Comparison of ENCODE assay signal across 1 cellular context in the genomic region with DNA sequence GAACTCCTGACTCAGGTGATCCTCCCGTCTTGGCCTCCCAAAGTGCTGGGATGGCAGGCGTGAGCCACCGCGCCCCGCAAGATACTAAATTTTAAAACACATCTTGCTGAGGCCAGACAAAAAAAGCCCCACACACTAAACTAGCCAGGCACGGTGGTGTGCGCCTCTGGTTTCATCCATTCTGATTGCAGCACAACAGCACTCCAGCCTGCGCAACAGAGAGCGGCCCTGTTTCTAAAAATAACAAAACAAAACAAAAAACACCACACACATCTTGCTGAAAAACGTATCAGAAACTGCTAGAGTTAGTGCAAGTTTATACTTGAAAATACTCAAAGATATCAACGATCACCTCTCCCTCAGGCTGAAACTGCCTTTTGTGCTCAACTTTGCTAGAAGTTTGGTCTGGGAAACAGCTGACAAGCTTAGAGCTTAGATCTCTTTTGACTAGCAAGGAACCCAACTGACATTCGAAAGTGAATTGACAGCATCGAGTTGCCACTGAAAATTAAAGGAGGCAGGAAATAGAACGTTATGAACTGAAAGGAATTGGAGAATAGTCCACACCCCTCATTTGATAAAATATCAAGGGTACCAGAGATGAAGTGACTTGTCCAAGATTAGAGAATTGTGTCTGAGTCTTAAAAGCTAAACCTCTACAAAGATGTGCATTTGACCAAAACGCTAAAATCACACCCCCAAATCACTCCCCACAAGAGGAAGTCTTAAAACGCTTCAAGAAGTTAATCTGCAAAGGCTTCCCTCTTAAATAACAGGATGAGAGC.
TF ChIP-seq lines count a peak whose summit lies in the region.

No MANE protein-coding gene starts in this region.

TF ChIP-seq in HCT116, 20 proteins besides CTCF, POLR2A, EP300 and RAD21 (continued from another document):
- TF ChIP-seq ZBTB33 (IDR thresholded peaks at IDR 0.05; ENCODE audit: extremely low read depth, insufficient replicate concordance, low read length) (no peak), ZNF274 (IDR thresholded peaks at IDR 0.05; ENCODE audit: low read depth, low read length) (no peak), EZH2phosphoT487 (IDR thresholded peaks at IDR 0.05; ENCODE audit: borderline replicate concordance) (no peak), POLR2AphosphoS5 (IDR thresholded peaks at IDR 0.05; ENCODE audit: low read depth, low read length) (no peak), SP1 (IDR thresholded peaks at IDR 0.05; ENCODE audit: low read depth) (no peak), TCF7L2 (IDR thresholded peaks at IDR 0.05; ENCODE audit: borderline replicate concordance, extremely low read depth, insufficient read depth, insufficient read length) (no peak), SIN3A (IDR thresholded peaks at IDR 0.05; ENCODE audit: low read depth) (no peak)
